In the genomic region with DNA sequence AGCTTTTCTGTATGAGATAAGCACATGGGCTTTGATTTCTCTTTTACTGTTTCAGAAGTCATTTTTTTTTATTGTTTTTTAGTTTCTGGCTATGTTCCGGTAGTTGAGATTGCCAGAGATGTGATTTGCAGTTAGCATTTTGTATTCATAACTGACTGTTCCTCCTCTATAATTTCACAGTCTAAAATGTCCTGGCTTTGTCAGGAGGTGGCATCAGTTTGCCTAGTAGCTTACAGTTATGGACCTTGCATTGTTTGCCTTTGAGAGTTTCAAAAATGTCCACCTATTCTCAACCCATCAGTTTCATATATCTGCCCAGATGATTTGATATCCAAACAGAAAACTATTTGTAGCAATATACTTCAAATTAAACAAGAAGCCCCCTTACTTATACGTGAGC, we compare ENCODE assay signal across 11 cellular contexts.
DNase-seq lines count a peak whose midpoint lies in the region; TF ChIP-seq lines count a peak whose summit lies in the region.
"Had no signal": no experiment of that assay in that cellular context is flagged by ENCODE, and none has a peak within 500 bp of the region (broad histone marks: within the 10 kb centered on the region; RNA-seq: fewer than 3 reads in every experiment).

No MANE protein-coding gene starts in this region.

- TF ChIP-seq CTCF in LNCaP clone FGC (IDR thresholded peaks at IDR 0.05; ENCODE audit: control insufficient read depth, extremely low read depth, insufficient read depth) (peak; percentile 73), cardiac fibroblast (IDR thresholded peaks at IDR 0.05; ENCODE audit: low read depth, low read length) (peak; percentile 3)

- DNase-seq in DMS114 treated with DMSO at 0.1 percent for 48 hours (lab: John Stamatoyannopoulos, UW; ENCODE audit: unreplicated experiment) (peak; percentile 7), LNCaP clone FGC (ENCODE audit: low read depth) (peak; percentile 3), cardiac fibroblast (ENCODE audit: low read depth in 2 of 2) (peak; percentile 7 to 19), midbrain (lab: John Stamatoyannopoulos, UW) (peak; percentile 10), NCI-H1092 (lab: John Stamatoyannopoulos, UW) (no peak), KG1 (lab: John Stamatoyannopoulos, UW) (no peak)
- DNase-seq in central memory CD4-positive, alpha-beta T cell, result no peak
- no peak for DNase-seq in activated T-cell treated with anti-CD3 and anti-CD28 coated beads, Interleukin-2, amount 50 U/mL, for 48 hours
- DNase-seq: adrenal gland, glutamatergic neuron, NCI-H446 treated with DMSO at 0.1 percent for 48 hours had no signal

- H3K4me3 ChIP-seq in LNCaP clone FGC (ENCODE audit: low read depth, low read length) (no peak overlapping the region), cardiac fibroblast (replicated peaks in 1 of 2; ENCODE audit: low read depth in 2 of 2, low read length in 2 of 2) (no peak overlapping the region)
- H3K4me3 ChIP-seq: adrenal gland had no signal

Comparison
In these comparisons a context has a peak if more than half of its experiments do, and no peak if none do; other contexts are left out.
1. DNase-seq: peak in DMS114 treated with DMSO at 0.1 percent for 48 hours (single experiment), LNCaP clone FGC (single experiment), cardiac fibroblast (2 of 2) and midbrain (single experiment); none in NCI-H1092 (single experiment), KG1 (single experiment), central memory CD4-positive, alpha-beta T cell (single experiment) and activated T-cell treated with anti-CD3 and anti-CD28 coated beads, Interleukin-2, amount 50 U/mL, for 48 hours (0 of 2).